8 cellular contexts compared by ENCODE assay signal in genomic region chr3:43621406-43621973, GRCh38. TPM values are rescaled to one million over a fixed set of nuclear protein-coding genes. Genes with fewer than 3 reads are reported as not detected.
DNase-seq lines count a peak whose midpoint lies in the region; ATAC-seq and TF ChIP-seq lines count a peak whose summit lies in the region.

No MANE protein-coding gene starts in this region.

- ATAC-seq in RWPE2 (ENCODE audit: low read depth) (peak; percentile 28), natural killer cell (no peak), HG02981 (IDR thresholded peaks at IDR 0.05; ENCODE audit: unreplicated experiment) (no peak)

- no peaks in the 10 kb centered on the region for H3K9me3 ChIP-seq in RWPE2 (ENCODE audit: severe bottlenecking)

- TF ChIP-seq CTCF in RWPE2 (IDR thresholded peaks at IDR 0.05; ENCODE audit: poor library complexity, severe bottlenecking): no peak
- no peak for TF ChIP-seq CTCF in natural killer cell (IDR thresholded peaks at IDR 0.05)

- no peaks in the 10 kb centered on the region for H3K36me3 ChIP-seq in RWPE2 (ENCODE audit: low read depth)

- peaks cover 12% of the 10 kb centered on the region for H3K27me3 Mint-ChIP-seq in activated CD4-positive, alpha-beta T cell treated with anti-CD3 and anti-CD28 coated beads, Interleukin-2, amount 10 ng/mL, durations not matched to agents 7 days and 5 days
- peaks cover 0 to 5% of the 10 kb centered on the region in 2 donors for H3K27me3 Mint-ChIP-seq in natural killer cell (ENCODE audit: low read depth in 2 of 2)

- no peak for DNase-seq in activated CD4-positive, alpha-beta T cell treated with anti-CD3 and anti-CD28 coated beads, Interleukin-2, amount 10 ng/mL, durations not matched to agents 7 days and 5 days
- DNase-seq in activated CD4-positive, alpha-beta T cell treated with anti-CD3 and anti-CD28 coated beads, Interleukin-2, amount 50 U/mL, for 1 hour: no peak
- peak; percentile 62 for DNase-seq in RWPE2 (ENCODE audit: low spot score)
- DNase-seq in erythroblast (lab: John Stamatoyannopoulos, UW): peak; percentile 45 to 62
- DNase-seq in natural killer cell: no peak
- DNase-seq in NCI-H2196 treated with DMSO at 0.1 percent for 48 hours (lab: John Stamatoyannopoulos, UW; ENCODE audit: unreplicated experiment): no peak
- DNase-seq in stimulated activated CD4-positive, alpha-beta T cell treated with anti-CD3 and anti-CD28 coated beads, Interleukin-1b, Interleukin-23, amount 100 ng/mL, for 48 hours: no peak

- H3K4me1 ChIP-seq in RWPE2 (ENCODE audit: insufficient read depth, poor library complexity, severe bottlenecking): peaks cover 5% of the 10 kb centered on the region

- intact Hi-C loops in natural killer cell (cut with micrococcal nuclease): no loop called here

- POLR2A ChIA-PET in activated CD4-positive, alpha-beta T cell treated with anti-CD3 and anti-CD28 coated beads, Interleukin-2, amount 10 ng/mL, durations not matched to agents 7 days and 5 days (lab: Charles Lee): interaction anchor here (0.6 kb wide), 1 partner anchor 1227 kb away, joined by 4 read pairs; no protein-coding TSS in a partner anchor

- no peak for TF ChIP-seq POLR2A in erythroblast (IDR thresholded peaks at IDR 0.05; ENCODE audit: low read length)

- H3K4me3 ChIP-seq in RWPE2 (ENCODE audit: severe bottlenecking): peak overlapping the region; percentile 80

- no peaks in the 10 kb centered on the region for H3K9me3 Mint-ChIP-seq in activated CD4-positive, alpha-beta T cell treated with anti-CD3 and anti-CD28 coated beads, Interleukin-2, amount 10 ng/mL, durations not matched to agents 7 days and 5 days
- H3K9me3 Mint-ChIP-seq in natural killer cell: no peaks in the 10 kb centered on the region

- H3K27me3 ChIP-seq in RWPE2 (ENCODE audit: insufficient read depth, poor library complexity, severe bottlenecking): no peaks in the 10 kb centered on the region

- H3K27ac Mint-ChIP-seq in activated CD4-positive, alpha-beta T cell treated with anti-CD3 and anti-CD28 coated beads, Interleukin-2, amount 10 ng/mL, durations not matched to agents 7 days and 5 days: peak overlapping the region; percentile 70
- peak overlapping the region; percentile 77 to 85 for H3K27ac Mint-ChIP-seq in natural killer cell

- H3K36me3 Mint-ChIP-seq in activated CD4-positive, alpha-beta T cell treated with anti-CD3 and anti-CD28 coated beads, Interleukin-2, amount 10 ng/mL, durations not matched to agents 7 days and 5 days (ENCODE audit: low read depth): no peaks in the 10 kb centered on the region
- no peaks in the 10 kb centered on the region for H3K36me3 Mint-ChIP-seq in natural killer cell

- peaks cover 28% of the 10 kb centered on the region for H3K4me1 Mint-ChIP-seq in activated CD4-positive, alpha-beta T cell treated with anti-CD3 and anti-CD28 coated beads, Interleukin-2, amount 10 ng/mL, durations not matched to agents 7 days and 5 days
- peaks cover 16 to 19% of the 10 kb centered on the region in 2 donors for H3K4me1 Mint-ChIP-seq in natural killer cell

- peak overlapping the region; percentile 27 for H3K27ac ChIP-seq in RWPE2 (ENCODE audit: poor library complexity, severe bottlenecking)

- CTCF ChIA-PET in activated CD4-positive, alpha-beta T cell treated with anti-CD3 and anti-CD28 coated beads, Interleukin-2, amount 10 ng/mL, durations not matched to agents 7 days and 5 days (lab: Charles Lee): interaction anchor here (1.0 kb wide), 1 partner anchor 15 kb away, joined by 3 read pairs; no protein-coding TSS in a partner anchor

- H3K4me3 Mint-ChIP-seq in activated CD4-positive, alpha-beta T cell treated with anti-CD3 and anti-CD28 coated beads, Interleukin-2, amount 10 ng/mL, durations not matched to agents 7 days and 5 days: peak overlapping the region; percentile 83
- H3K4me3 Mint-ChIP-seq in natural killer cell: peak overlapping the region; percentile 95

RNA-seq across cellular contexts. Expression of gene ANO10, which starts 0.3 kb away (rescaled TPM):
- total RNA-seq in activated CD4-positive, alpha-beta T cell treated with anti-CD3 and anti-CD28 coated beads, Interleukin-2, amount 10 ng/mL, durations not matched to agents 7 days and 5 days: 10 to 100 TPM; 12.4 to 14.3 TPM
- total RNA-seq in natural killer cell: 10 to 100 TPM in 2 of 3 donors, 1 to 10 TPM in 1; 8.9 to 11.2 (median 10.9) TPM

Comparison
In these comparisons a context has a peak if more than half of its experiments do, and no peak if none do; other contexts are left out.
1. DNase-seq: peak in RWPE2 (single experiment) and erythroblast (2 of 2); none in activated CD4-positive, alpha-beta T cell treated with anti-CD3 and anti-CD28 coated beads, Interleukin-2, amount 10 ng/mL, durations not matched to agents 7 days and 5 days (single experiment), activated CD4-positive, alpha-beta T cell treated with anti-CD3 and anti-CD28 coated beads, Interleukin-2, amount 50 U/mL, for 1 hour (single experiment), natural killer cell (single experiment), NCI-H2196 treated with DMSO at 0.1 percent for 48 hours (single experiment) and stimulated activated CD4-positive, alpha-beta T cell treated with anti-CD3 and anti-CD28 coated beads, Interleukin-1b, Interleukin-23, amount 100 ng/mL, for 48 hours (single experiment).